ENCODE assay signal across 24 cellular contexts in genomic region chr6:50907565-50907964, GRCh38.
A peak's percentile ranks its signal among the peaks of the same experiment; 100 is the strongest.
DNase-seq lines count a peak whose midpoint lies in the region; ATAC-seq and TF ChIP-seq lines count a peak whose summit lies in the region.
"Had no signal": no experiment of that assay in that cellular context is flagged by ENCODE, and none has a peak within 500 bp of the region (broad histone marks: within the 10 kb centered on the region; RNA-seq: fewer than 3 reads in every experiment).

No MANE protein-coding gene starts in this region.

- peak; percentile 39 for DNase-seq in NCI-H2171 (lab: John Stamatoyannopoulos, UW)
- peak; percentile 66 for DNase-seq in NCI-H69 (lab: John Stamatoyannopoulos, UW)
- no peak for DNase-seq in SK-N-MC (ENCODE audit: low read depth, low spot score)
- no peak for DNase-seq in dermis blood vessel endothelial cell
- no peak for DNase-seq in NCI-H446 (lab: John Stamatoyannopoulos, UW)
- DNase-seq: 8988T; ACHN; BE2C; C1 segment of cervical spinal cord; CD4-positive, alpha-beta memory T cell; CD4-positive, CD25-positive, alpha-beta regulatory T cell; CD8-positive, alpha-beta memory T cell; COR-L47; DMS 273 treated with DMSO at 0.1 percent for 48 hours; DMS153; DMS53; DMS79; DND-41; EL; GDM1 had no signal

- H3K9me3 ChIP-seq in HEK293 (ENCODE audit: control insufficient read depth, insufficient read depth, low read depth, low read length) (no peaks in the 10 kb centered on the region), SK-N-MC (ENCODE audit: low read depth, low read length) (no peaks in the 10 kb centered on the region)
- H3K9me3 ChIP-seq: BE2C, BLaER1 had no signal

- no peak for ATAC-seq in HG02938 (IDR thresholded peaks at IDR 0.05; ENCODE audit: unreplicated experiment)
- ATAC-seq: GM12878 had no signal

- H3K36me3 ChIP-seq in HEK293 (ENCODE audit: control insufficient read depth in 2 of 2, insufficient read depth in 1 of 2, low read length in 2 of 2) (no peaks in the 10 kb centered on the region), SK-N-MC (ENCODE audit: insufficient read depth, low read length) (no peaks in the 10 kb centered on the region; the same call in 1 of the 2 replicates)
- H3K36me3 ChIP-seq: BE2C, BLaER1 had no signal

- no peaks in the 10 kb centered on the region for H3K4me1 ChIP-seq in HEK293 (ENCODE audit: control insufficient read depth, insufficient read depth, low read length)
- H3K4me1 ChIP-seq: BE2C, BLaER1 had no signal

- POLR2A ChIA-PET in HEK293 (lab: Yijun Ruan, JAX): no interaction called here

- TF ChIP-seq CTCF in HEK293 (tag by site-specific recombination; IDR thresholded peaks at IDR 0.05): no peak

- no peak overlapping the region for H3K4me3 ChIP-seq in HEK293 (ENCODE audit: low read depth, low read length)
- H3K4me3 ChIP-seq in SK-N-MC: no peak overlapping the region
- H3K4me3 ChIP-seq: BLaER1, GM12878 had no signal

- no peak overlapping the region for H3K9ac ChIP-seq in SK-N-MC (ENCODE audit: insufficient read length)
- H3K9ac ChIP-seq: BLaER1 had no signal

- CTCF ChIA-PET in HEK293 (lab: Yijun Ruan, JAX): no interaction called here

- H3K27ac ChIP-seq in HEK293 (ENCODE audit: extremely low read depth, low read depth, low read length) (no peak overlapping the region), SK-N-MC (peak overlapping the region; percentile 22)
- H3K27ac ChIP-seq: BLaER1 had no signal

TF ChIP-seq in HEK293, 187 proteins besides CTCF, POLR2A, EP300 and RAD21:
- TF ChIP-seq, protein P1, sequence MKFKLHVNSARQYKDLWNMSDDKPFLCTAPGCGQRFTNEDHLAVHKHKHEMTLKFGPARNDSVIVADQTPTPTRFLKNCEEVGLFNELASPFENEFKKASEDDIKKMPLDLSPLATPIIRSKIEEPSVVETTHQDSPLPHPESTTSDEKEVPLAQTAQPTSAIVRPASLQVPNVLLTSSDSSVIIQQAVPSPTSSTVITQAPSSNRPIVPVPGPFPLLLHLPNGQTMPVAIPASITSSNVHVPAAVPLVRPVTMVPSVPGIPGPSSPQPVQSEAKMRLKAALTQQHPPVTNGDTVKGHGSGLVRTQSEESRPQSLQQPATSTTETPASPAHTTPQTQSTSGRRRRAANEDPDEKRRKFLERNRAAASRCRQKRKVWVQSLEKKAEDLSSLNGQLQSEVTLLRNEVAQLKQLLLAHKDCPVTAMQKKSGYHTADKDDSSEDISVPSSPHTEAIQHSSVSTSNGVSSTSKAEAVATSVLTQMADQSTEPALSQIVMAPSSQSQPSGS (tag by site-specific recombination; IDR thresholded peaks at IDR 0.05; ENCODE audit: low read depth): peak; percentile 75
- no peak for TF ChIP-seq ZNF792 (tag by site-specific recombination; IDR thresholded peaks at IDR 0.05)
- no peak for TF ChIP-seq FEZF1 (tag by site-specific recombination; IDR thresholded peaks at IDR 0.05)

Comparison
In these comparisons a context has a peak if more than half of its experiments do, and no peak if none do; other contexts are left out.
1. DNase-seq: peak in NCI-H2171 (single experiment) and NCI-H69 (single experiment); none in SK-N-MC (single experiment), dermis blood vessel endothelial cell (single experiment) and NCI-H446 (0 of 2).